Comparison of ENCODE assay signal across 8 cellular contexts in genomic region chr5:115168829-115169391, GRCh38. TPM values are rescaled to one million over a fixed set of nuclear protein-coding genes. Genes with fewer than 3 reads are reported as not detected.
DNase-seq lines count a peak whose midpoint lies in the region; ATAC-seq, FAIRE-seq and TF ChIP-seq lines count a peak whose summit lies in the region.

No MANE protein-coding gene starts in this region.

- H3K27me3 ChIP-seq in astrocyte (ENCODE audit: insufficient read depth, low read length) (peaks cover 15% of the 10 kb centered on the region), stomach smooth muscle (ENCODE audit: control insufficient read depth in 1 of 2, insufficient read depth in 2 of 2, low read length in 2 of 2) (peaks cover 35 to 41% of the 10 kb centered on the region in 2 donors)

- no peak for TF ChIP-seq CTCF in astrocyte (IDR thresholded peaks at IDR 0.05; ENCODE audit: insufficient read depth, low read depth, low read length)
- TF ChIP-seq CTCF in kidney (IDR thresholded peaks at IDR 0.05; ENCODE audit: borderline replicate concordance, extremely low read depth, insufficient read depth) = no peak

- H3K36me3 ChIP-seq in KOPT-K1 (ENCODE audit: insufficient read depth, low read length) (no peaks in the 10 kb centered on the region), astrocyte (ENCODE audit: insufficient read depth, low read length) (no peaks in the 10 kb centered on the region), kidney (ENCODE audit: control insufficient read depth in 1 of 2, insufficient read depth in 2 of 2, low read length in 2 of 2) (no peaks in the 10 kb centered on the region), stomach smooth muscle (ENCODE audit: control insufficient read depth in 2 of 2, insufficient read depth in 2 of 2, low read length in 2 of 2) (no peaks in the 10 kb centered on the region)

- H3K79me2 ChIP-seq in astrocyte (ENCODE audit: insufficient read depth, low read length) = no peaks in the 10 kb centered on the region

- intact Hi-C loops in activated CD4-positive, alpha-beta T cell treated with anti-CD3 and anti-CD28 coated beads for 36 hours (cut with DNase I, micrococcal nuclease) = loop anchor here (1.0 kb wide), 4 partner anchors 40 to 457 kb away; partner anchors contain the start of genes CCDC112 (in 1 of the 2), FEM1C (in 1 of the 2) and TMED7 (in 1 of the 2)
- intact Hi-C loops in kidney (cut with DNase I) = no loop called here

- peaks cover 6% of the 10 kb centered on the region for H3K4me1 Mint-ChIP-seq in activated CD4-positive, alpha-beta T cell treated with anti-CD3 and anti-CD28 coated beads for 36 hours
- no peaks in the 10 kb centered on the region for H3K4me1 Mint-ChIP-seq in astrocyte (ENCODE audit: low read depth, unreplicated experiment)

- H3K4me3 ChIP-seq in astrocyte (ENCODE audit: insufficient read depth, low read depth, low read length) = peak overlapping the region; percentile 87
- H3K4me3 ChIP-seq in kidney (ENCODE audit: low read length in 2 of 2) = peak overlapping the region; percentile 60 to 78
- peak overlapping the region; percentile 72 to 81 for H3K4me3 ChIP-seq in stomach smooth muscle (ENCODE audit: low read length in 2 of 2)

- peak overlapping the region; percentile 96 for H3K4me2 ChIP-seq in astrocyte (ENCODE audit: low read length)

- H3K4me3 Mint-ChIP-seq in activated CD4-positive, alpha-beta T cell treated with anti-CD3 and anti-CD28 coated beads for 36 hours = peak overlapping the region; percentile 75
- H3K4me3 Mint-ChIP-seq in astrocyte (ENCODE audit: unreplicated experiment) = peak overlapping the region; percentile 86

- peak overlapping the region; percentile 99 for H2AFZ ChIP-seq in astrocyte (ENCODE audit: low read depth, low read length)

- H3K9ac ChIP-seq in astrocyte (ENCODE audit: low read length) (peak overlapping the region; percentile 80), kidney (ENCODE audit: low read length in 2 of 2) (no peak overlapping the region), stomach smooth muscle (ENCODE audit: low read length in 2 of 2) (peak overlapping the region; percentile 32 to 51)

- H3K27ac ChIP-seq in KOPT-K1 (ENCODE audit: low read depth, low read length, poor library complexity, severe bottlenecking) (peak overlapping the region; percentile 74), astrocyte (ENCODE audit: low read depth, low read length) (no peak overlapping the region), kidney (ENCODE audit: low read depth in 2 of 2, low read length in 2 of 2) (no peak overlapping the region), stomach smooth muscle (ENCODE audit: low read length) (no peak overlapping the region)

- peaks cover 4% of the 10 kb centered on the region for H3K9me3 Mint-ChIP-seq in activated CD4-positive, alpha-beta T cell treated with anti-CD3 and anti-CD28 coated beads for 36 hours (ENCODE audit: low read depth)
- peaks cover 7% of the 10 kb centered on the region for H3K9me3 Mint-ChIP-seq in astrocyte (ENCODE audit: unreplicated experiment)

- H3K27me3 Mint-ChIP-seq in activated CD4-positive, alpha-beta T cell treated with anti-CD3 and anti-CD28 coated beads for 36 hours = peaks cover 57% of the 10 kb centered on the region
- H3K27me3 Mint-ChIP-seq in astrocyte (ENCODE audit: low read depth, unreplicated experiment) = peaks cover 26% of the 10 kb centered on the region

- peaks cover 5% of the 10 kb centered on the region for H3K36me3 Mint-ChIP-seq in activated CD4-positive, alpha-beta T cell treated with anti-CD3 and anti-CD28 coated beads for 36 hours (ENCODE audit: low read depth)
- peaks cover 18% of the 10 kb centered on the region for H3K36me3 Mint-ChIP-seq in astrocyte (ENCODE audit: low read depth, unreplicated experiment)

- no peak for ATAC-seq in activated CD4-positive, alpha-beta T cell treated with anti-CD3 and anti-CD28 coated beads for 36 hours
- no peak for ATAC-seq in GM18505 (IDR thresholded peaks at IDR 0.05; ENCODE audit: unreplicated experiment)

- DNase-seq in activated CD4-positive, alpha-beta T cell treated with anti-CD3 and anti-CD28 coated beads for 36 hours = no peak
- no peak for DNase-seq in activated CD4-positive, alpha-beta T cell treated with anti-CD3 and anti-CD28 coated beads for 4 hours
- DNase-seq in astrocyte (ENCODE audit: low read depth) (no peak), kidney (no peak), GM19240 (ENCODE audit: insufficient read length, low spot score) (no peak)

- POLR2A ChIA-PET in activated CD4-positive, alpha-beta T cell treated with anti-CD3 and anti-CD28 coated beads for 36 hours (lab: Charles Lee) = no interaction called here

- no peak for TF ChIP-seq POLR2A in GM18505 (IDR thresholded peaks at IDR 0.05; ENCODE audit: borderline replicate concordance, extremely low read depth, insufficient read depth, insufficient read length)

- FAIRE-seq in astrocyte (lab: Jason Lieb, UNC) (no peak), kidney (lab: Jason Lieb, UNC) (no peak)

- no peaks in the 10 kb centered on the region for H4K20me1 ChIP-seq in astrocyte (ENCODE audit: insufficient read depth, low read length)

- H3K27ac Mint-ChIP-seq in activated CD4-positive, alpha-beta T cell treated with anti-CD3 and anti-CD28 coated beads for 36 hours = no peak overlapping the region
- H3K27ac Mint-ChIP-seq in astrocyte (ENCODE audit: unreplicated experiment) = no peak overlapping the region

- H3K9me3 ChIP-seq in KOPT-K1 (ENCODE audit: insufficient read depth, low read length, poor library complexity, severe bottlenecking) (peaks cover 37% of the 10 kb centered on the region), astrocyte (ENCODE audit: insufficient read depth, low read depth, low read length) (no peaks in the 10 kb centered on the region), kidney (ENCODE audit: control insufficient read depth in 1 of 2, low read length in 2 of 2) (peaks cover 0 to 4% of the 10 kb centered on the region in 2 donors), stomach smooth muscle (ENCODE audit: control insufficient read depth in 2 of 2, low read length in 2 of 2) (no peaks in the 10 kb centered on the region)

- peaks cover 8% of the 10 kb centered on the region for H3K4me1 ChIP-seq in astrocyte (ENCODE audit: insufficient read depth, low read length)
- H3K4me1 ChIP-seq in kidney (ENCODE audit: control insufficient read depth in 1 of 2, insufficient read depth in 1 of 2, low read depth in 1 of 2, low read length in 2 of 2) = peaks cover 0 to 2% of the 10 kb centered on the region in 2 donors
- peaks cover 16% of the 10 kb centered on the region for H3K4me1 ChIP-seq in stomach smooth muscle (ENCODE audit: control insufficient read depth, insufficient read depth, low read length)

- CTCF ChIA-PET in activated CD4-positive, alpha-beta T cell treated with anti-CD3 and anti-CD28 coated beads for 36 hours (lab: Charles Lee) = no interaction called here

RNA-seq across cellular contexts. Expression of gene TRIM36, which starts 0.8 kb away (rescaled TPM):
- under 1 TPM in 1 of 2 experiments, not detected in 1; 0.11 TPM for total RNA-seq in activated CD4-positive, alpha-beta T cell treated with anti-CD3 and anti-CD28 coated beads for 36 hours
- total RNA-seq in astrocyte (4.4 and 5.9 TPM in 2 replicates), kidney (1.8 TPM)
- polyA plus RNA-seq in kidney (ENCODE audit: insufficient read depth, low read depth, low replicate concordance) = 0.39 TPM

Comparison
In these comparisons a context has a peak if more than half of its experiments do, and no peak if none do; other contexts are left out.
1. H3K9ac ChIP-seq: peak in astrocyte (single experiment) and stomach smooth muscle (2 of 2); none in kidney (0 of 2).
2. Peak in every context shown above with its lines, with median percentiles within 50 percentile points of each other: H3K4me3 ChIP-seq.